ENCODE assay signal across 25 cellular contexts in the genomic region with DNA sequence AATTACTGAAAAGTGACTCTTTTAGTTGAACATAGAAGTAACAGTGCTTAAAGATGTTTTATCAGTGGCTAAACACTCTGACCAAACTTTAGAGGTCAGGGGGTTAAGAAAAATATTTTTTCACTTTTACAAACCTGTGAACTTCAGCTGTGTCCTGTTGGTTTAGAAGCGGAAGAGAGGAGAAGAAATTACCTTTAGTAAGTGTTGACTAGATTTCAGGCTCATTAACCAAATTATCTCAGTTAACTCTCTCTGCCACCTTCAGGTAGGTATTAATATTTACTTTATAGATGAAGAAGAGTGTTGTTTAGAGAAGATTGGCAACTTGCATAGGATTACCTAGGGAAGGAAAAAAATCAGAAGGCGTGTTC.
DNase-seq lines count a peak whose midpoint lies in the region; ATAC-seq, FAIRE-seq and TF ChIP-seq lines count a peak whose summit lies in the region.
"Had no signal": no experiment of that assay in that cellular context is flagged by ENCODE, and none has a peak within 500 bp of the region (broad histone marks: within the 10 kb centered on the region; RNA-seq: fewer than 3 reads in every experiment).

No MANE protein-coding gene starts in this region.

- no peaks in the 10 kb centered on the region for H3K27me3 ChIP-seq in HCT116 (ENCODE audit: insufficient read depth, low read length)
- H3K27me3 ChIP-seq in bronchial epithelial cell (ENCODE audit: control insufficient read depth, insufficient read depth, low read length) = no peaks in the 10 kb centered on the region
- H3K27me3 ChIP-seq in naive thymus-derived CD4-positive, alpha-beta T cell (ENCODE audit: control insufficient read depth in 2 of 2, insufficient read depth in 2 of 2, low read length in 2 of 2) = no peaks in the 10 kb centered on the region
- H3K27me3 ChIP-seq in lower lobe of right lung (ENCODE audit: low read depth) = no peaks in the 10 kb centered on the region
- H3K27me3 ChIP-seq: SJSA1 had no signal

- intact Hi-C loops in activated CD8-positive, alpha-beta T cell treated with anti-CD3 and anti-CD28 coated beads for 36 hours (cut with micrococcal nuclease) = no loop called here
- intact Hi-C loops in HCT116 (cut with micrococcal nuclease) (no loop called here), lower lobe of right lung (cut with DNase I) (no loop called here)
- intact Hi-C loops in naive thymus-derived CD4-positive, alpha-beta T cell (cut with micrococcal nuclease) = loop anchor here (1.0 to 5.0 kb wide), 5 partner anchors 198 to 377 kb away; no protein-coding TSS in a partner anchor

- peak overlapping the region; percentile 59 for H3K27ac Mint-ChIP-seq in activated CD8-positive, alpha-beta T cell treated with anti-CD3 and anti-CD28 coated beads for 36 hours
- no peak overlapping the region for H3K27ac Mint-ChIP-seq in activated CD8-positive, alpha-beta T cell treated with anti-CD3 and anti-CD28 coated beads, Interleukin-2, amount 10 ng/mL, durations not matched to agents 7 days and 5 days
- H3K27ac Mint-ChIP-seq in naive thymus-derived CD4-positive, alpha-beta T cell = no peak overlapping the region
- H3K27ac Mint-ChIP-seq: B cell had no signal

- H3K27ac ChIP-seq in HCT116 (ENCODE audit: low read depth, low read length) (no peak overlapping the region), lower lobe of right lung (no peak overlapping the region)
- H3K27ac ChIP-seq in naive thymus-derived CD4-positive, alpha-beta T cell (ENCODE audit: low read depth, low read length) = no peak overlapping the region
- H3K27ac ChIP-seq: 22Rv1, C4-2B, HL-60, SJSA1 had no signal

- BruUV-seq in HCT116 (replicated peaks; lab: Mats Ljungman, UMichigan) = no TSS peak

- no peaks in the 10 kb centered on the region for H4K20me1 ChIP-seq in HCT116 (ENCODE audit: insufficient read depth)

- no peaks in the 10 kb centered on the region for H3K36me3 ChIP-seq in HCT116 (ENCODE audit: control insufficient read depth in 1 of 2, insufficient read depth in 2 of 2, low read length in 2 of 2)
- H3K36me3 ChIP-seq in bronchial epithelial cell (ENCODE audit: control insufficient read depth, insufficient read depth, low read length) = no peaks in the 10 kb centered on the region
- no peaks in the 10 kb centered on the region for H3K36me3 ChIP-seq in naive thymus-derived CD4-positive, alpha-beta T cell (ENCODE audit: control insufficient read depth in 2 of 3, insufficient read depth in 3 of 3, low read length in 3 of 3)
- no peaks in the 10 kb centered on the region for H3K36me3 ChIP-seq in lower lobe of right lung
- H3K36me3 ChIP-seq: SJSA1 had no signal

- peaks cover 2% of the 10 kb centered on the region for H3K36me3 Mint-ChIP-seq in activated CD8-positive, alpha-beta T cell treated with anti-CD3 and anti-CD28 coated beads for 36 hours (ENCODE audit: low read depth)
- peaks cover 4% of the 10 kb centered on the region for H3K36me3 Mint-ChIP-seq in activated CD8-positive, alpha-beta T cell treated with anti-CD3 and anti-CD28 coated beads, Interleukin-2, amount 10 ng/mL, durations not matched to agents 7 days and 5 days (ENCODE audit: low read depth)
- H3K36me3 Mint-ChIP-seq in naive thymus-derived CD4-positive, alpha-beta T cell = peaks cover 0 to 8% (median 0%) of the 10 kb centered on the region in 5 donors

- H3K4me1 ChIP-seq in HCT116 (ENCODE audit: control insufficient read depth in 1 of 2, insufficient read depth in 2 of 2, low read length in 2 of 2) = no peaks in the 10 kb centered on the region
- H3K4me1 ChIP-seq in naive thymus-derived CD4-positive, alpha-beta T cell (ENCODE audit: control insufficient read depth in 2 of 2, insufficient read depth in 2 of 2, low read length in 2 of 2) = no peaks in the 10 kb centered on the region
- no peaks in the 10 kb centered on the region for H3K4me1 ChIP-seq in lower lobe of right lung
- H3K4me1 ChIP-seq: SJSA1 had no signal

- CTCF ChIA-PET in activated CD8-positive, alpha-beta T cell treated with anti-CD3 and anti-CD28 coated beads for 36 hours (lab: Charles Lee) = interaction anchor here (1.1 kb wide), 1 partner anchor 377 kb away, joined by 5 read pairs; no protein-coding TSS in a partner anchor
- CTCF ChIA-PET in activated CD8-positive, alpha-beta T cell treated with anti-CD3 and anti-CD28 coated beads, Interleukin-2, amount 10 ng/mL, durations not matched to agents 7 days and 5 days (lab: Charles Lee) = interaction anchor here (1.3 kb wide), 1 partner anchor 368 kb away, joined by 3 read pairs; a partner anchor contains a TSS
- CTCF ChIA-PET in HCT116 (lab: Charles Lee) = no interaction called here
- CTCF ChIA-PET in naive thymus-derived CD4-positive, alpha-beta T cell (lab: Charles Lee) = interaction anchor here (0.7 to 1.0 kb wide), 2 partner anchors 8 to 20 kb away, joined by 3 to 4 read pairs; no protein-coding TSS in a partner anchor

- no peaks in the 10 kb centered on the region for H3K27me3 Mint-ChIP-seq in activated CD8-positive, alpha-beta T cell treated with anti-CD3 and anti-CD28 coated beads for 36 hours
- H3K27me3 Mint-ChIP-seq in activated CD8-positive, alpha-beta T cell treated with anti-CD3 and anti-CD28 coated beads, Interleukin-2, amount 10 ng/mL, durations not matched to agents 7 days and 5 days (ENCODE audit: low read depth) = no peaks in the 10 kb centered on the region
- H3K27me3 Mint-ChIP-seq in naive thymus-derived CD4-positive, alpha-beta T cell = no peaks in the 10 kb centered on the region
- H3K27me3 Mint-ChIP-seq: B cell had no signal

- no peak overlapping the region for H2AFZ ChIP-seq in HCT116 (ENCODE audit: low read depth, low read length, poor library complexity, severe bottlenecking)

- no peaks in the 10 kb centered on the region for H3K79me2 ChIP-seq in HCT116 (ENCODE audit: insufficient read depth, low read length)

- H3K4me1 Mint-ChIP-seq in activated CD8-positive, alpha-beta T cell treated with anti-CD3 and anti-CD28 coated beads for 36 hours (ENCODE audit: low read depth) = peaks cover 5% of the 10 kb centered on the region
- no peaks in the 10 kb centered on the region for H3K4me1 Mint-ChIP-seq in activated CD8-positive, alpha-beta T cell treated with anti-CD3 and anti-CD28 coated beads, Interleukin-2, amount 10 ng/mL, durations not matched to agents 7 days and 5 days (ENCODE audit: low read depth)
- H3K4me1 Mint-ChIP-seq in naive thymus-derived CD4-positive, alpha-beta T cell = peaks cover 0 to 10% (median 0%) of the 10 kb centered on the region in 7 donors
- H3K4me1 Mint-ChIP-seq: B cell had no signal

- no peak overlapping the region for H3K4me3 Mint-ChIP-seq in activated CD8-positive, alpha-beta T cell treated with anti-CD3 and anti-CD28 coated beads for 36 hours
- no peak overlapping the region for H3K4me3 Mint-ChIP-seq in activated CD8-positive, alpha-beta T cell treated with anti-CD3 and anti-CD28 coated beads, Interleukin-2, amount 10 ng/mL, durations not matched to agents 7 days and 5 days
- peak overlapping the region in 1 of 10 donors; percentile 12 for H3K4me3 Mint-ChIP-seq in naive thymus-derived CD4-positive, alpha-beta T cell
- H3K4me3 Mint-ChIP-seq: B cell had no signal

- no peak for TF ChIP-seq CTCF in activated CD8-positive, alpha-beta T cell treated with anti-CD3 and anti-CD28 coated beads for 36 hours (IDR thresholded peaks at IDR 0.05)
- TF ChIP-seq CTCF in HCT116 (IDR thresholded peaks at IDR 0.05 in 2 of 3, conservative IDR thresholded peaks at IDR 0.05 in 1 of 3; ENCODE audit: borderline replicate concordance in 1 of 3, insufficient read depth in 1 of 3, low read depth in 2 of 3, low read length in 2 of 3) (0 out of 6 replicates have a peak, but pooled peaks of 1 of the 3 experiments have one; percentile 6), bronchial epithelial cell (IDR thresholded peaks at IDR 0.05; ENCODE audit: insufficient read depth, low read length, severe bottlenecking) (no peak), lower lobe of right lung (IDR thresholded peaks at IDR 0.05) (no peak)

- RAD21 ChIA-PET in HCT116 (lab: Charles Lee; ENCODE audit: low non-redundant PET in 1 of 2, low total read pairs in 2 of 2, uncharacterized antibody in 2 of 2, unreplicated experiment in 2 of 2) = no interaction called here

- no peak overlapping the region for H3K4me3 ChIP-seq in HCT116 (replicated peaks in 1 of 2; ENCODE audit: low read depth in 1 of 2, low read length in 2 of 2)
- no peak overlapping the region for H3K4me3 ChIP-seq in bronchial epithelial cell (ENCODE audit: low read depth, low read length)
- no peak overlapping the region for H3K4me3 ChIP-seq in naive thymus-derived CD4-positive, alpha-beta T cell (ENCODE audit: low read length)
- H3K4me3 ChIP-seq in lower lobe of right lung = no peak overlapping the region
- H3K4me3 ChIP-seq: SJSA1 had no signal

- no peak for DNase-seq in activated CD8-positive, alpha-beta T cell treated with anti-CD3 and anti-CD28 coated beads for 36 hours
- DNase-seq in activated CD8-positive, alpha-beta T cell treated with anti-CD3 and anti-CD28 coated beads, Interleukin-2, amount 10 ng/mL, durations not matched to agents 7 days and 5 days = no peak
- DNase-seq in HCT116 (ENCODE audit: low read depth, low spot score) = no peak
- peak; percentile 15 for DNase-seq in bronchial epithelial cell (ENCODE audit: low read depth)
- DNase-seq in naive thymus-derived CD4-positive, alpha-beta T cell = peak in 5 of 9 donors; percentile 0 to 18 (median 8)
- no peak for DNase-seq in lower lobe of right lung
- no peak for DNase-seq in activated effector memory CD4-positive, alpha-beta T cell treated with Interleukin-2 at 50 U/mL for 16 hours
- no peak for DNase-seq in NCI-H2227 (lab: John Stamatoyannopoulos, UW; ENCODE audit: unreplicated experiment)
- DNase-seq: DMS153, DND-41, NCI-H1092, NCI-H1417 treated with DMSO at 0.1 percent for 48 hours, NCI-H1694 treated with DMSO at 0.1 percent for 48 hours, NCI-H2081, NCI-H2171 treated with DMSO at 0.1 percent for 48 hours, NCI-H524, NCI-H748 treated with DMSO at 0.1 percent for 48 hours, PC-3 had no signal

- H3K9me3 ChIP-seq in HCT116 (ENCODE audit: control insufficient read depth in 1 of 2, insufficient read depth in 1 of 2, low read depth in 1 of 2, low read length in 2 of 2) = no peaks in the 10 kb centered on the region
- no peaks in the 10 kb centered on the region for H3K9me3 ChIP-seq in naive thymus-derived CD4-positive, alpha-beta T cell (ENCODE audit: control insufficient read depth in 2 of 3, low read length in 3 of 3)
- H3K9me3 ChIP-seq in lower lobe of right lung = peaks cover 19% of the 10 kb centered on the region
- H3K9me3 ChIP-seq: SJSA1 had no signal

- TF ChIP-seq POLR2A in HCT116 (IDR thresholded peaks at IDR 0.05; ENCODE audit: borderline replicate concordance, extremely low read depth, insufficient read depth, insufficient read length) = no peak

- no peak overlapping the region for H3K4me2 ChIP-seq in HCT116 (ENCODE audit: low read length)

- no peaks in the 10 kb centered on the region for H3K9me2 ChIP-seq in HCT116 (ENCODE audit: insufficient read depth)

- no peak overlapping the region for H3K9ac ChIP-seq in HCT116 (ENCODE audit: low read length)

- POLR2A ChIA-PET in activated CD8-positive, alpha-beta T cell treated with anti-CD3 and anti-CD28 coated beads for 36 hours (lab: Charles Lee) = no interaction called here
- POLR2A ChIA-PET in activated CD8-positive, alpha-beta T cell treated with anti-CD3 and anti-CD28 coated beads, Interleukin-2, amount 10 ng/mL, durations not matched to agents 7 days and 5 days (lab: Charles Lee) = no interaction called here
- POLR2A ChIA-PET in HCT116 (lab: Charles Lee) = no interaction called here
- POLR2A ChIA-PET in naive thymus-derived CD4-positive, alpha-beta T cell (lab: Charles Lee) = interaction anchor here (0.7 kb wide), 1 partner anchor 278 kb away, joined by 6 read pairs; no protein-coding TSS in a partner anchor

- peaks cover 13% of the 10 kb centered on the region for H3K9me3 Mint-ChIP-seq in activated CD8-positive, alpha-beta T cell treated with anti-CD3 and anti-CD28 coated beads for 36 hours
- peaks cover 17% of the 10 kb centered on the region for H3K9me3 Mint-ChIP-seq in activated CD8-positive, alpha-beta T cell treated with anti-CD3 and anti-CD28 coated beads, Interleukin-2, amount 10 ng/mL, durations not matched to agents 7 days and 5 days (ENCODE audit: insufficient read depth)
- peaks cover 0 to 20% (median 9%) of the 10 kb centered on the region in 11 donors for H3K9me3 Mint-ChIP-seq in naive thymus-derived CD4-positive, alpha-beta T cell

- no peak for FAIRE-seq in bronchial epithelial cell (lab: Jason Lieb, UNC)
- FAIRE-seq: H54 had no signal

- TF ChIP-seq RAD21 in HCT116 (IDR thresholded peaks at IDR 0.05; ENCODE audit: low read depth) = peak; percentile 39

- ATAC-seq in activated CD8-positive, alpha-beta T cell treated with anti-CD3 and anti-CD28 coated beads for 36 hours = no peak
- ATAC-seq in activated CD8-positive, alpha-beta T cell treated with anti-CD3 and anti-CD28 coated beads, Interleukin-2, amount 10 ng/mL, durations not matched to agents 7 days and 5 days = no peak
- ATAC-seq in HCT116 (no peak), lower lobe of right lung (no peak)
- ATAC-seq in naive thymus-derived CD4-positive, alpha-beta T cell = no peak
- ATAC-seq: PC-3, Right ventricle myocardium inferior had no signal

Comparison
In these comparisons a context has a peak if more than half of its experiments do, and no peak if none do; other contexts are left out.
1. DNase-seq: peak in bronchial epithelial cell (single experiment) and naive thymus-derived CD4-positive, alpha-beta T cell (5 of 9); none in activated CD8-positive, alpha-beta T cell treated with anti-CD3 and anti-CD28 coated beads for 36 hours (single experiment), activated CD8-positive, alpha-beta T cell treated with anti-CD3 and anti-CD28 coated beads, Interleukin-2, amount 10 ng/mL, durations not matched to agents 7 days and 5 days (single experiment), HCT116 (single experiment), lower lobe of right lung (single experiment), activated effector memory CD4-positive, alpha-beta T cell treated with Interleukin-2 at 50 U/mL for 16 hours (single experiment) and NCI-H2227 (single experiment).
2. intact Hi-C loops: an anchor here in naive thymus-derived CD4-positive, alpha-beta T cell (1.0 to 5.0 kb wide); none called in activated CD8-positive, alpha-beta T cell treated with anti-CD3 and anti-CD28 coated beads for 36 hours, HCT116 and lower lobe of right lung.